ENCODE assay signal across 18 cellular contexts in the genomic region with DNA sequence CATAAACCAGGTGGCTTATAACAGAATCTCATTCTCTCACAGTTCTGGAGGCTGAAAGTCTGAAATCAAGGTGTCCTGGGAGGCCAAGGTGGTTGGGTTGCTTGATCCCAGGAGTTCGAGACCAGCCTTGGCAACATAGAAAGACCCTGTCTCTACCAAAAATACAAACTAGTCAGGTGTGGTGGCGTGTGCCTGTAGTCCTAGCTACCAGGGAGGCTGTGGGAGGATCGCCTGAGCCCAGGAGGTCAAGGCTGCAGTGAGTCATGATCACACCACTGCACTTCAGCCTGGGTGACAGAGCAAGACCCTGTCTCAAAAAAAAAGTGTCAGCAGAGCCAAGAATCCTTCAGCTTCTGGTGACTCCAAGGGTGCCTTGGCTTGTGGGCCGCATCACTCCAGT. TPM values are rescaled to one million over a fixed set of nuclear protein-coding genes. Genes with fewer than 3 reads are reported as not detected.
"Had no signal": no experiment of that assay in that cellular context is flagged by ENCODE, and none has a peak within 500 bp of the region (broad histone marks: within the 10 kb centered on the region; RNA-seq: fewer than 3 reads in every experiment).

No MANE protein-coding gene starts in this region.

- H3K4me2 ChIP-seq: PC-9 had no signal

- ATAC-seq: activated T-cell treated with anti-CD3 and anti-CD28 coated beads, Interleukin-2, amount 50 U/mL, for 4 hours; T-helper 17 cell had no signal

- H3K27ac Mint-ChIP-seq: activated CD4-positive, alpha-beta memory T cell treated with anti-CD3 and anti-CD28 coated beads for 36 hours; activated CD4-positive, alpha-beta T cell treated with anti-CD3 and anti-CD28 coated beads, Interleukin-2, amount 10 ng/mL, durations not matched to agents 7 days and 5 days; activated naive CD4-positive, alpha-beta T cell treated with anti-CD3 and anti-CD28 coated beads for 36 hours; activated naive CD8-positive, alpha-beta T cell; T-helper 17 cell had no signal

- H3K36me3 Mint-ChIP-seq: activated CD4-positive, alpha-beta memory T cell treated with anti-CD3 and anti-CD28 coated beads for 36 hours; activated naive CD8-positive, alpha-beta T cell had no signal

- H3K27ac ChIP-seq: PC-9 had no signal

- H3K4me3 Mint-ChIP-seq: activated CD4-positive, alpha-beta memory T cell treated with anti-CD3 and anti-CD28 coated beads for 36 hours; activated CD4-positive, alpha-beta T cell treated with anti-CD3 and anti-CD28 coated beads, Interleukin-2, amount 10 ng/mL, durations not matched to agents 7 days and 5 days; activated naive CD4-positive, alpha-beta T cell treated with anti-CD3 and anti-CD28 coated beads for 36 hours; activated naive CD8-positive, alpha-beta T cell; activated T-cell treated with anti-CD3 and anti-CD28 coated beads, Interleukin-2, amount 50 U/mL, for 4 hours; T-helper 17 cell had no signal

- H3K4me1 Mint-ChIP-seq: activated CD4-positive, alpha-beta T cell treated with anti-CD3 and anti-CD28 coated beads, Interleukin-2, amount 10 ng/mL, durations not matched to agents 7 days and 5 days had no signal

- DNase-seq: activated CD4-positive, alpha-beta memory T cell treated with anti-CD3 and anti-CD28 coated beads for 36 hours; activated CD4-positive, alpha-beta T cell treated with anti-CD3 and anti-CD28 coated beads, Interleukin-2, amount 10 ng/mL, durations not matched to agents 7 days and 5 days; activated CD4-positive, CD25-positive, alpha-beta regulatory T cell; activated CD8-positive, alpha-beta memory T cell treated with anti-CD3 and anti-CD28 coated beads for 24 hours; activated gamma-delta T cell; activated naive CD4-positive, alpha-beta T cell treated with anti-CD3 and anti-CD28 coated beads for 36 hours; activated T-cell treated with anti-CD3 and anti-CD28 coated beads, Interleukin-2, amount 50 U/mL, for 4 hours; NCI-H1048; NCI-H146; NCI-H187 treated with DMSO at 0.1 percent for 48 hours; NCI-H2081 treated with DMSO at 0.1 percent for 48 hours; NCI-H446; PC-9; T-helper 17 cell; T-helper 9 cell had no signal

- H3K27me3 Mint-ChIP-seq: activated CD4-positive, alpha-beta memory T cell treated with anti-CD3 and anti-CD28 coated beads for 36 hours; activated CD4-positive, alpha-beta T cell treated with anti-CD3 and anti-CD28 coated beads, Interleukin-2, amount 10 ng/mL, durations not matched to agents 7 days and 5 days; activated naive CD8-positive, alpha-beta T cell; T-helper 17 cell had no signal

- H3K9me3 Mint-ChIP-seq: activated CD4-positive, alpha-beta memory T cell treated with anti-CD3 and anti-CD28 coated beads for 36 hours; activated CD4-positive, alpha-beta T cell treated with anti-CD3 and anti-CD28 coated beads, Interleukin-2, amount 10 ng/mL, durations not matched to agents 7 days and 5 days; activated naive CD4-positive, alpha-beta T cell treated with anti-CD3 and anti-CD28 coated beads for 36 hours; activated T-cell treated with anti-CD3 and anti-CD28 coated beads, Interleukin-2, amount 50 U/mL, for 4 hours had no signal

- H3K4me3 ChIP-seq: PC-9 had no signal

- H2AFZ ChIP-seq: PC-9 had no signal

RNA-seq across cellular contexts. Expression of a gene that starts 8.9 kb away (rescaled TPM):
- total RNA-seq: M059J had no signal

RNA-seq across cellular contexts. Expression of a gene that starts 59.2 kb away (rescaled TPM):
- total RNA-seq: LHCN-M2, M059J had no signal
